Comparison of ENCODE assay signal across 19 cellular contexts in genomic region chr15:78000927-78001249, GRCh38.
DNase-seq lines count a peak whose midpoint lies in the region; ATAC-seq and TF ChIP-seq lines count a peak whose summit lies in the region.
"Had no signal": no experiment of that assay in that cellular context is flagged by ENCODE, and none has a peak within 500 bp of the region (broad histone marks: within the 10 kb centered on the region; RNA-seq: fewer than 3 reads in every experiment).

No MANE protein-coding gene starts in this region.

- H3K4me3 Mint-ChIP-seq in activated naive CD4-positive, alpha-beta T cell treated with anti-CD3 and anti-CD28 coated beads, Interleukin-2, amount 10 ng/mL, durations not matched to agents 7 days and 5 days, result no peak overlapping the region
- H3K4me3 Mint-ChIP-seq in activated CD8-positive, alpha-beta T cell treated with anti-CD3 and anti-CD28 coated beads for 36 hours, result no peak overlapping the region
- no peak overlapping the region for H3K4me3 Mint-ChIP-seq in endodermal cell
- H3K4me3 Mint-ChIP-seq: activated CD4-positive, alpha-beta memory T cell treated with anti-CD3 and anti-CD28 coated beads for 36 hours; nephron had no signal

- H3K27ac ChIP-seq in right lobe of liver, result peak overlapping the region in 2 of 3 donors; percentile 56 to 59
- peak overlapping the region in 4 of 5 donors; percentile 26 to 58 (median 46) for H3K27ac ChIP-seq in stomach
- H3K27ac ChIP-seq in hepatocyte, result no peak overlapping the region
- H3K27ac ChIP-seq in endodermal cell (ENCODE audit: low read depth, low read length), result no peak overlapping the region
- H3K27ac ChIP-seq: colonic mucosa, epithelial cell of prostate, gastrocnemius medialis, SK-N-MC, vagina had no signal

- peak overlapping the region; percentile 12 for H3K27ac Mint-ChIP-seq in activated naive CD4-positive, alpha-beta T cell treated with anti-CD3 and anti-CD28 coated beads, Interleukin-2, amount 10 ng/mL, durations not matched to agents 7 days and 5 days
- H3K27ac Mint-ChIP-seq in activated CD8-positive, alpha-beta T cell treated with anti-CD3 and anti-CD28 coated beads for 36 hours, result peak overlapping the region; percentile 44
- H3K27ac Mint-ChIP-seq in endodermal cell, result no peak overlapping the region

- intact Hi-C loops in activated CD8-positive, alpha-beta T cell treated with anti-CD3 and anti-CD28 coated beads for 36 hours (cut with micrococcal nuclease), result loop anchor here (5.0 kb wide), 1 partner anchor 111 kb away; no protein-coding TSS in a partner anchor
- intact Hi-C loops in right lobe of liver (cut with DNase I), result loop anchor here in 1 of 2 donors (10.0 kb wide), 1 partner anchor 64 kb away; no protein-coding TSS in a partner anchor
- intact Hi-C loops in stomach (cut with DNase I; ENCODE audit: low total_unique reads), result loop anchor here (5.0 kb wide), 1 partner anchor 106 kb away; no protein-coding TSS in a partner anchor

- H3K4me2 ChIP-seq in hepatocyte, result no peak overlapping the region

- TF ChIP-seq POLR2A in right lobe of liver (IDR thresholded peaks at IDR 0.05), result no peak
- no peak for TF ChIP-seq POLR2A in stomach (IDR thresholded peaks at IDR 0.05)

- H3K4me1 ChIP-seq in right lobe of liver (peaks cover 0 to 39% (median 20%) of the 10 kb centered on the region in 4 donors), stomach (peaks cover 29 to 56% (median 49%) of the 10 kb centered on the region in 4 donors), hepatocyte (ENCODE audit: insufficient read depth) (peaks cover 5% of the 10 kb centered on the region), endodermal cell (ENCODE audit: control insufficient read depth, insufficient read depth, low read length) (peaks cover 4% of the 10 kb centered on the region)
- H3K4me1 ChIP-seq: colonic mucosa, HAP-1 had no signal

- no peak for ATAC-seq in activated CD8-positive, alpha-beta T cell treated with anti-CD3 and anti-CD28 coated beads for 36 hours
- peak; percentile 3 to 11 (median 5) for ATAC-seq in right lobe of liver

- peaks cover 0 to 52% (median 26%) of the 10 kb centered on the region in 4 donors for H3K36me3 ChIP-seq in right lobe of liver
- peaks cover 27 to 82% (median 77%) of the 10 kb centered on the region in 4 donors for H3K36me3 ChIP-seq in stomach
- no peaks in the 10 kb centered on the region for H3K36me3 ChIP-seq in hepatocyte (replicated peaks; ENCODE audit: insufficient read depth, low read depth)
- no peaks in the 10 kb centered on the region for H3K36me3 ChIP-seq in endodermal cell (ENCODE audit: control insufficient read depth, insufficient read depth, low read length)

- CTCF ChIA-PET in activated naive CD4-positive, alpha-beta T cell treated with anti-CD3 and anti-CD28 coated beads, Interleukin-2, amount 10 ng/mL, durations not matched to agents 7 days and 5 days (lab: Charles Lee), result interaction anchor here (4.0 kb wide), 1 partner anchor 107 kb away, joined by 51 read pairs; no protein-coding TSS in a partner anchor
- CTCF ChIA-PET in activated CD8-positive, alpha-beta T cell treated with anti-CD3 and anti-CD28 coated beads for 36 hours (lab: Charles Lee), result interaction anchor here (0.9 to 4.1 kb wide), 5 partner anchors 17 to 111 kb away, joined by 3 to 55 read pairs (median 11); no protein-coding TSS in a partner anchor

- H3K36me3 Mint-ChIP-seq in activated naive CD4-positive, alpha-beta T cell treated with anti-CD3 and anti-CD28 coated beads, Interleukin-2, amount 10 ng/mL, durations not matched to agents 7 days and 5 days, result peaks cover 55% of the 10 kb centered on the region
- H3K36me3 Mint-ChIP-seq in activated CD8-positive, alpha-beta T cell treated with anti-CD3 and anti-CD28 coated beads for 36 hours (ENCODE audit: low read depth), result peaks cover 25% of the 10 kb centered on the region
- peaks cover 8% of the 10 kb centered on the region for H3K36me3 Mint-ChIP-seq in endodermal cell (ENCODE audit: low read depth)

- POLR2A ChIA-PET in activated CD8-positive, alpha-beta T cell treated with anti-CD3 and anti-CD28 coated beads for 36 hours (lab: Charles Lee), result no interaction called here

- no peak for TF ChIP-seq EP300 in stomach (IDR thresholded peaks at IDR 0.05)

- H3K9me3 ChIP-seq in right lobe of liver, result no peaks in the 10 kb centered on the region
- H3K9me3 ChIP-seq in stomach, result no peaks in the 10 kb centered on the region
- no peaks in the 10 kb centered on the region for H3K9me3 ChIP-seq in hepatocyte (ENCODE audit: low read depth)
- H3K9me3 ChIP-seq in endodermal cell (ENCODE audit: control insufficient read depth, low read length), result no peaks in the 10 kb centered on the region
- H3K9me3 ChIP-seq: colonic mucosa, gastrocnemius medialis, HAP-1, vagina had no signal

- WGBS in right lobe of liver (ENCODE audit: insufficient coverage, low coverage, low lambda C conversion rate, missing lambda C conversion rate), result 80% methylated on average over 1 of the region's 6 CpGs
- WGBS in stomach, 5 donors, result 90 to 96% (median 93%) methylated on average over 6 of the region's 6 CpGs
- 91% methylated on average over 6 of the region's 6 CpGs for WGBS in hepatocyte (ENCODE audit: low lambda C conversion rate, missing lambda C conversion rate)
- WGBS in endodermal cell (ENCODE audit: insufficient coverage in 1 of 2, insufficient read length in 1 of 2), 2 experiments, result 90 to 92% methylated on average over 6 of the region's 6 CpGs

- no peaks in the 10 kb centered on the region for H3K9me3 Mint-ChIP-seq in activated naive CD4-positive, alpha-beta T cell treated with anti-CD3 and anti-CD28 coated beads, Interleukin-2, amount 10 ng/mL, durations not matched to agents 7 days and 5 days
- no peaks in the 10 kb centered on the region for H3K9me3 Mint-ChIP-seq in activated CD8-positive, alpha-beta T cell treated with anti-CD3 and anti-CD28 coated beads for 36 hours
- no peaks in the 10 kb centered on the region for H3K9me3 Mint-ChIP-seq in endodermal cell
- H3K9me3 Mint-ChIP-seq: activated CD4-positive, alpha-beta memory T cell treated with anti-CD3 and anti-CD28 coated beads for 36 hours; nephron had no signal

- no peak overlapping the region for H2AFZ ChIP-seq in hepatocyte

- no peaks in the 10 kb centered on the region for H3K9me2 ChIP-seq in hepatocyte (replicated peaks; ENCODE audit: insufficient read depth)

- no peaks in the 10 kb centered on the region for H3K79me2 ChIP-seq in hepatocyte

- no peak overlapping the region for H3K9ac ChIP-seq in endodermal cell (ENCODE audit: extremely low read depth, low read length, poor library complexity, severe bottlenecking)

- H3K27me3 Mint-ChIP-seq in activated naive CD4-positive, alpha-beta T cell treated with anti-CD3 and anti-CD28 coated beads, Interleukin-2, amount 10 ng/mL, durations not matched to agents 7 days and 5 days, result no peaks in the 10 kb centered on the region
- no peaks in the 10 kb centered on the region for H3K27me3 Mint-ChIP-seq in activated CD8-positive, alpha-beta T cell treated with anti-CD3 and anti-CD28 coated beads for 36 hours
- H3K27me3 Mint-ChIP-seq in endodermal cell (ENCODE audit: insufficient read depth), result no peaks in the 10 kb centered on the region
- H3K27me3 Mint-ChIP-seq: activated CD4-positive, alpha-beta memory T cell treated with anti-CD3 and anti-CD28 coated beads for 36 hours had no signal

- H3K4me3 ChIP-seq in right lobe of liver (no peak overlapping the region), stomach (no peak overlapping the region), hepatocyte (no peak overlapping the region), endodermal cell (ENCODE audit: low read length) (no peak overlapping the region)
- H3K4me3 ChIP-seq: colonic mucosa, gastrocnemius medialis, HAP-1, SK-N-MC, vagina had no signal

- H3K4me1 Mint-ChIP-seq in activated naive CD4-positive, alpha-beta T cell treated with anti-CD3 and anti-CD28 coated beads, Interleukin-2, amount 10 ng/mL, durations not matched to agents 7 days and 5 days, result peaks cover 2% of the 10 kb centered on the region
- peaks cover 16% of the 10 kb centered on the region for H3K4me1 Mint-ChIP-seq in activated CD8-positive, alpha-beta T cell treated with anti-CD3 and anti-CD28 coated beads for 36 hours (ENCODE audit: low read depth)
- H3K4me1 Mint-ChIP-seq in endodermal cell, result peaks cover 2% of the 10 kb centered on the region

- H3K27me3 ChIP-seq in right lobe of liver (no peaks in the 10 kb centered on the region), stomach (no peaks in the 10 kb centered on the region), hepatocyte (no peaks in the 10 kb centered on the region), endodermal cell (ENCODE audit: control insufficient read depth, insufficient read depth, low read length, poor library complexity, severe bottlenecking) (no peaks in the 10 kb centered on the region)
- H3K27me3 ChIP-seq: colonic mucosa, gastrocnemius medialis, vagina had no signal

- H4K20me1 ChIP-seq in hepatocyte (ENCODE audit: insufficient read depth, poor library complexity, severe bottlenecking), result no peaks in the 10 kb centered on the region

- TF ChIP-seq CTCF in activated CD8-positive, alpha-beta T cell treated with anti-CD3 and anti-CD28 coated beads for 36 hours (IDR thresholded peaks at IDR 0.05), result no peak
- no peak for TF ChIP-seq CTCF in right lobe of liver (IDR thresholded peaks at IDR 0.05)
- TF ChIP-seq CTCF in stomach (IDR thresholded peaks at IDR 0.05), result no peak
- TF ChIP-seq CTCF in hepatocyte (IDR thresholded peaks at IDR 0.05; ENCODE audit: poor library complexity), result no peak
- TF ChIP-seq CTCF in endodermal cell (conservative IDR thresholded peaks at IDR 0.05), result no peak

- DNase-seq in activated naive CD4-positive, alpha-beta T cell treated with anti-CD3 and anti-CD28 coated beads, Interleukin-2, amount 10 ng/mL, durations not matched to agents 7 days and 5 days, result no peak
- DNase-seq in activated naive CD4-positive, alpha-beta T cell treated with Interleukin-2 at 50 U/mL for 16 hours, result no peak
- DNase-seq in activated CD8-positive, alpha-beta T cell treated with anti-CD3 and anti-CD28 coated beads for 36 hours, result no peak
- no peak for DNase-seq in right lobe of liver
- no peak for DNase-seq in stomach
- no peak for DNase-seq in hepatocyte (ENCODE audit: low spot score)
- no peak for DNase-seq in endodermal cell
- no peak for DNase-seq in epidermal melanocyte (ENCODE audit: insufficient read length, low spot score)
- DNase-seq: activated CD4-positive, alpha-beta memory T cell treated with anti-CD3 and anti-CD28 coated beads for 36 hours; colonic mucosa; gastrocnemius medialis; KBM-7; left ventricle myocardium superior; NCI-H748 treated with DMSO at 0.1 percent for 48 hours had no signal

Comparison
In these comparisons a context has a peak if more than half of its experiments do, and no peak if none do; other contexts are left out.
1. H3K27ac ChIP-seq: peak in right lobe of liver (2 of 3) and stomach (4 of 5); none in hepatocyte (single experiment) and endodermal cell (single experiment).